7 cellular contexts compared by ENCODE assay signal in genomic region chr3:190322604-190323240, GRCh38. TPM values are rescaled to one million over a fixed set of nuclear protein-coding genes. Genes with fewer than 3 reads are reported as not detected.
DNase-seq lines count a peak whose midpoint lies in the region; ATAC-seq and TF ChIP-seq lines count a peak whose summit lies in the region.

No MANE protein-coding gene starts in this region.

- peak overlapping the region; percentile 61 for H3K9ac ChIP-seq in smooth muscle cell (ENCODE audit: low read depth)

- H3K4me3 Mint-ChIP-seq in HFFc6 (peak overlapping the region; percentile 77), WTC11 (peak overlapping the region; percentile 84)

- WGBS in smooth muscle cell (ENCODE audit: low lambda C conversion rate) = 21% methylated on average over 12 of the region's 12 CpGs

- CTCF ChIA-PET in WTC11 (lab: Charles Lee) = interaction anchor here (0.6 to 2.8 kb wide), 62 partner anchors 9 to 968 kb away, joined by 3 to 77 read pairs (median 5); partner anchors contain the start of gene P3H2

- no peaks in the 10 kb centered on the region for H4K20me1 ChIP-seq in smooth muscle cell (ENCODE audit: low read depth)

- intact Hi-C loops in left ventricle myocardium superior (cut with micrococcal nuclease) = no loop called here

- no peaks in the 10 kb centered on the region for H3F3A ChIP-seq in smooth muscle cell (ENCODE audit: low read depth)

- peak overlapping the region; percentile 98 for H3K4me2 ChIP-seq in smooth muscle cell

- no peak for DNase-seq in HFFc6
- no peak for DNase-seq in WTC11 (ENCODE audit: low spot score)
- DNase-seq in left ventricle myocardium superior = no peak
- no peak for DNase-seq in smooth muscle cell (lab: John Stamatoyannopoulos, UW; ENCODE audit: unreplicated experiment)
- DNase-seq in NCI-H2227 treated with DMSO at 0.1 percent for 48 hours (lab: John Stamatoyannopoulos, UW) = no peak
- DNase-seq in D341Med (ENCODE audit: low spot score) = no peak
- DNase-seq in DMS 273 (lab: John Stamatoyannopoulos, UW; ENCODE audit: unreplicated experiment) = no peak

- POLR2A ChIA-PET in WTC11 (lab: Charles Lee) = interaction anchor here (0.7 to 1.7 kb wide), 4 partner anchors 13 to 361 kb away, joined by 3 to 9 read pairs (median 4); no protein-coding TSS in a partner anchor

- no peaks in the 10 kb centered on the region for H3K36me3 ChIP-seq in smooth muscle cell (ENCODE audit: low read depth)

- peaks cover 4% of the 10 kb centered on the region for H3K4me1 ChIP-seq in smooth muscle cell (ENCODE audit: low read depth)

- H3K36me3 Mint-ChIP-seq in HFFc6 (ENCODE audit: low read depth) (no peaks in the 10 kb centered on the region), WTC11 (no peaks in the 10 kb centered on the region)

- H3K9me3 Mint-ChIP-seq in HFFc6 (no peaks in the 10 kb centered on the region), WTC11 (no peaks in the 10 kb centered on the region)

- H3K9me3 ChIP-seq in smooth muscle cell (replicated peaks; ENCODE audit: low read depth) = no peaks in the 10 kb centered on the region

- H3K27me3 Mint-ChIP-seq in HFFc6 (ENCODE audit: insufficient read depth) (no peaks in the 10 kb centered on the region; the same call in 1 of the 2 replicates), WTC11 (ENCODE audit: low read depth) (peaks cover 18% of the 10 kb centered on the region)

- peak overlapping the region; percentile 36 for H3K27ac ChIP-seq in smooth muscle cell (ENCODE audit: low read depth)

- H3K4me3 ChIP-seq in smooth muscle cell = peak overlapping the region; percentile 69

- H2AFZ ChIP-seq in smooth muscle cell (ENCODE audit: low read depth) = peak overlapping the region; percentile 61

- H3K4me1 Mint-ChIP-seq in HFFc6 (ENCODE audit: low read depth) = peaks cover 43% of the 10 kb centered on the region
- peaks cover 57% of the 10 kb centered on the region for H3K4me1 Mint-ChIP-seq in WTC11

- TF ChIP-seq CTCF in HFFc6 (IDR thresholded peaks at IDR 0.05) (no peak; the same call in none of the 2 replicates), WTC11 (IDR thresholded peaks at IDR 0.05) (no peak; the same call in 1 of the 2 replicates), smooth muscle cell (IDR thresholded peaks at IDR 0.05; ENCODE audit: borderline replicate concordance, insufficient read depth, poor library complexity, severe bottlenecking) (no peak)

- ATAC-seq in WTC11 (no peak), left ventricle myocardium superior (peak; percentile 34)

- peaks cover 27% of the 10 kb centered on the region for H3K27me3 ChIP-seq in smooth muscle cell (ENCODE audit: low read depth)

- no peak overlapping the region for H3K27ac Mint-ChIP-seq in HFFc6
- H3K27ac Mint-ChIP-seq in WTC11 = peak overlapping the region; percentile 58; the same call in 1 of the 2 replicates

- no peaks in the 10 kb centered on the region for H3K79me2 ChIP-seq in smooth muscle cell (ENCODE audit: low read depth)

TF ChIP-seq in WTC11, 78 proteins besides CTCF, POLR2A, EP300 and RAD21:
- TF ChIP-seq TP53 (CRISPR knock-in tag; IDR thresholded peaks at IDR 0.05) (no peak), ZBTB21 (CRISPR knock-in tag; IDR thresholded peaks at IDR 0.05; ENCODE audit: borderline replicate concordance) (no peak), MLX (CRISPR knock-in tag; IDR thresholded peaks at IDR 0.05) (no peak), GTF2I (CRISPR knock-in tag; conservative IDR thresholded peaks at IDR 0.05) (no peak)

RNA-seq across cellular contexts. Expression of gene CLDN1, which starts 0.5 kb away (rescaled TPM):
- total RNA-seq in HFFc6 (2021; fragmentation: NEBNext Ultra II Directional; extraction: Animal tissue kit (Norgen Biotek cat#: 25700)) = under 1 TPM; 0.61 to 0.85 (median 0.79) TPM
- total RNA-seq in WTC11 (2021) = 4.4 to 5.9 TPM (median 5.7 TPM) in 3 replicates
- total RNA-seq in left ventricle myocardium superior = 1.4 TPM
- total RNA-seq in smooth muscle cell = 25.5 and 30.5 TPM in 2 replicates
- 3.8 and 6.2 TPM in 2 replicates for polyA plus RNA-seq in smooth muscle cell
